ENCODE assay signal across 8 cellular contexts in genomic region chr9:133238272-133238850, GRCh38. TPM values are rescaled to one million over a fixed set of nuclear protein-coding genes. Genes with fewer than 3 reads are reported as not detected.
A peak's percentile ranks its signal among the peaks of the same experiment; 100 is the strongest.
DNase-seq lines count a peak whose midpoint lies in the region; ATAC-seq and TF ChIP-seq lines count a peak whose summit lies in the region.

No MANE protein-coding gene starts in this region.

- POLR2A ChIA-PET in activated CD4-positive, alpha-beta memory T cell treated with anti-CD3 and anti-CD28 coated beads, Interleukin-2, amount 10 ng/mL, durations not matched to agents 7 days and 5 days (lab: Charles Lee) = no interaction called here

- no peak for TF ChIP-seq CTCF in GM20000 (IDR thresholded peaks at IDR 0.05; ENCODE audit: extremely low read depth, missing control alignments)
- TF ChIP-seq CTCF in esophagus squamous epithelium (IDR thresholded peaks at IDR 0.05) = no peak
- TF ChIP-seq CTCF in mucosa of descending colon (IDR thresholded peaks at IDR 0.05) = no peak

- H3K9me3 Mint-ChIP-seq in activated CD4-positive, alpha-beta memory T cell treated with anti-CD3 and anti-CD28 coated beads, Interleukin-2, amount 10 ng/mL, durations not matched to agents 7 days and 5 days = no peaks in the 10 kb centered on the region
- H3K9me3 Mint-ChIP-seq in stimulated activated effector memory CD8-positive, alpha-beta T cell treated with anti-CD3 and anti-CD28 coated beads, Interleukin-12 subunit alpha, Interleukin-12 subunit beta, amount 100 ng/mL, for 72 hours = no peaks in the 10 kb centered on the region

- H3K27me3 ChIP-seq in esophagus squamous epithelium = peaks cover 0 to 28% (median 0%) of the 10 kb centered on the region in 4 donors

- TF ChIP-seq POLR2A in esophagus squamous epithelium (IDR thresholded peaks at IDR 0.05) = peak in 1 of 4 donors; percentile 11

- intact Hi-C loops in esophagus squamous epithelium (cut with DNase I) (no loop called here), mucosa of descending colon (cut with DNase I, micrococcal nuclease) (no loop called here)

- H3K4me3 ChIP-seq in esophagus squamous epithelium = peak overlapping the region; percentile 9 to 50 (median 36)
- no peak overlapping the region for H3K4me3 ChIP-seq in mucosa of descending colon

- CTCF ChIA-PET in activated CD4-positive, alpha-beta memory T cell treated with anti-CD3 and anti-CD28 coated beads, Interleukin-2, amount 10 ng/mL, durations not matched to agents 7 days and 5 days (lab: Charles Lee) = interaction anchor here (1.1 to 3.6 kb wide), 3 partner anchors 52 to 139 kb away, joined by 3 to 12 read pairs (median 5); partner anchors contain the start of gene SURF1

- no peaks in the 10 kb centered on the region for H3K36me3 ChIP-seq in esophagus squamous epithelium
- no peaks in the 10 kb centered on the region for H3K36me3 ChIP-seq in mucosa of descending colon (ENCODE audit: low read depth)

- DNase-seq in GM20000 (ENCODE audit: low spot score) (peak; percentile 57), esophagus squamous epithelium (lab: John Stamatoyannopoulos, UW) (no peak), mucosa of descending colon (peak; percentile 89 to 94 (median 92)), DMS153 treated with DMSO at 0.1 percent for 48 hours (lab: John Stamatoyannopoulos, UW; ENCODE audit: unreplicated experiment) (no peak)
- DNase-seq in activated CD4-positive, alpha-beta memory T cell treated with anti-CD3 and anti-CD28 coated beads, Interleukin-2, amount 10 ng/mL, durations not matched to agents 7 days and 5 days = peak; percentile 24
- DNase-seq in stimulated activated effector memory CD8-positive, alpha-beta T cell treated with anti-CD3 and anti-CD28 coated beads, Interleukin-12 subunit alpha, Interleukin-12 subunit beta, amount 100 ng/mL, for 72 hours (ENCODE audit: low spot score in 2 of 2) = peak in 1 of 2 donors; percentile 72

- ATAC-seq in mucosa of descending colon (peak; percentile 85), HG03139 (IDR thresholded peaks at IDR 0.05; ENCODE audit: unreplicated experiment) (no peak), HG03342 (IDR thresholded peaks at IDR 0.05; ENCODE audit: unreplicated experiment) (no peak)
- peak; percentile 67 for ATAC-seq in stimulated activated effector memory CD8-positive, alpha-beta T cell treated with anti-CD3 and anti-CD28 coated beads, Interleukin-12 subunit alpha, Interleukin-12 subunit beta, amount 100 ng/mL, for 72 hours

- peaks cover 21 to 35% (median 22%) of the 10 kb centered on the region in 3 donors for H3K4me1 ChIP-seq in esophagus squamous epithelium
- H3K4me1 ChIP-seq in mucosa of descending colon (ENCODE audit: low read depth) = peaks cover 19% of the 10 kb centered on the region

- H3K36me3 Mint-ChIP-seq in activated CD4-positive, alpha-beta memory T cell treated with anti-CD3 and anti-CD28 coated beads, Interleukin-2, amount 10 ng/mL, durations not matched to agents 7 days and 5 days (ENCODE audit: low read depth) = no peaks in the 10 kb centered on the region
- H3K36me3 Mint-ChIP-seq in stimulated activated effector memory CD8-positive, alpha-beta T cell treated with anti-CD3 and anti-CD28 coated beads, Interleukin-12 subunit alpha, Interleukin-12 subunit beta, amount 100 ng/mL, for 72 hours = no peaks in the 10 kb centered on the region

- peaks cover 5% of the 10 kb centered on the region for H3K4me1 Mint-ChIP-seq in activated CD4-positive, alpha-beta memory T cell treated with anti-CD3 and anti-CD28 coated beads, Interleukin-2, amount 10 ng/mL, durations not matched to agents 7 days and 5 days
- peaks cover 9% of the 10 kb centered on the region for H3K4me1 Mint-ChIP-seq in stimulated activated effector memory CD8-positive, alpha-beta T cell treated with anti-CD3 and anti-CD28 coated beads, Interleukin-12 subunit alpha, Interleukin-12 subunit beta, amount 100 ng/mL, for 72 hours

- no peak overlapping the region for H3K4me3 Mint-ChIP-seq in activated CD4-positive, alpha-beta memory T cell treated with anti-CD3 and anti-CD28 coated beads, Interleukin-2, amount 10 ng/mL, durations not matched to agents 7 days and 5 days
- H3K4me3 Mint-ChIP-seq in stimulated activated effector memory CD8-positive, alpha-beta T cell treated with anti-CD3 and anti-CD28 coated beads, Interleukin-12 subunit alpha, Interleukin-12 subunit beta, amount 100 ng/mL, for 72 hours = peak overlapping the region; percentile 50

- no peaks in the 10 kb centered on the region for H3K9me3 ChIP-seq in esophagus squamous epithelium
- no peaks in the 10 kb centered on the region for H3K9me3 ChIP-seq in mucosa of descending colon

- H3K27ac Mint-ChIP-seq in activated CD4-positive, alpha-beta memory T cell treated with anti-CD3 and anti-CD28 coated beads, Interleukin-2, amount 10 ng/mL, durations not matched to agents 7 days and 5 days = no peak overlapping the region
- no peak overlapping the region for H3K27ac Mint-ChIP-seq in stimulated activated effector memory CD8-positive, alpha-beta T cell treated with anti-CD3 and anti-CD28 coated beads, Interleukin-12 subunit alpha, Interleukin-12 subunit beta, amount 100 ng/mL, for 72 hours

- peaks cover 10% of the 10 kb centered on the region for H3K27me3 Mint-ChIP-seq in activated CD4-positive, alpha-beta memory T cell treated with anti-CD3 and anti-CD28 coated beads, Interleukin-2, amount 10 ng/mL, durations not matched to agents 7 days and 5 days

- WGBS in esophagus squamous epithelium, 2 donors = 12 to 47% methylated on average over 9 to 13 of the region's 25 CpGs

- peak overlapping the region; percentile 54 to 86 (median 77) for H3K27ac ChIP-seq in esophagus squamous epithelium

RNA-seq across cellular contexts. Expression of gene OBP2B, which starts 29.3 kb away (rescaled TPM):
- not detected for total RNA-seq in activated CD4-positive, alpha-beta memory T cell treated with anti-CD3 and anti-CD28 coated beads, Interleukin-2, amount 10 ng/mL, durations not matched to agents 7 days and 5 days
- not detected for total RNA-seq in esophagus squamous epithelium
- total RNA-seq in mucosa of descending colon = not detected

RNA-seq across cellular contexts. Expression of gene ABO, which starts 36.6 kb away (rescaled TPM):
- total RNA-seq in activated CD4-positive, alpha-beta memory T cell treated with anti-CD3 and anti-CD28 coated beads, Interleukin-2, amount 10 ng/mL, durations not matched to agents 7 days and 5 days = under 1 TPM; 0.20 to 0.53 TPM
- total RNA-seq in esophagus squamous epithelium (10 to 100 TPM in 2 of 4 donors, 1 to 10 TPM in 2; 3.4 to 48.8 (median 8.2) TPM), mucosa of descending colon (100 to 1,000 TPM in 2 of 3 donors, 10 to 100 TPM in 1; 25.6 to 114 (median 102) TPM)

Comparison
In these comparisons a context has a peak if more than half of its experiments do, and no peak if none do; other contexts are left out.
1. DNase-seq: peak in GM20000 (single experiment), activated CD4-positive, alpha-beta memory T cell treated with anti-CD3 and anti-CD28 coated beads, Interleukin-2, amount 10 ng/mL, durations not matched to agents 7 days and 5 days (single experiment) and mucosa of descending colon (3 of 3); none in esophagus squamous epithelium (single experiment) and DMS153 treated with DMSO at 0.1 percent for 48 hours (single experiment).
2. ATAC-seq: peak in mucosa of descending colon (single experiment) and stimulated activated effector memory CD8-positive, alpha-beta T cell treated with anti-CD3 and anti-CD28 coated beads, Interleukin-12 subunit alpha, Interleukin-12 subunit beta, amount 100 ng/mL, for 72 hours (single experiment); none in HG03139 (single experiment) and HG03342 (single experiment).